20 cellular contexts compared by ENCODE assay signal in genomic region chrX:43813319-43813718, GRCh38.
DNase-seq lines count a peak whose midpoint lies in the region; ATAC-seq and TF ChIP-seq lines count a peak whose summit lies in the region.
"Had no signal": no experiment of that assay in that cellular context is flagged by ENCODE, and none has a peak within 500 bp of the region (broad histone marks: within the 10 kb centered on the region; RNA-seq: fewer than 3 reads in every experiment).

No MANE protein-coding gene starts in this region.

- peak; percentile 12 for ATAC-seq in activated CD4-positive, alpha-beta T cell treated with anti-CD3 and anti-CD28 coated beads for 36 hours
- peak; percentile 57 for ATAC-seq in stimulated activated naive CD8-positive, alpha-beta T cell treated with anti-CD3 and anti-CD28 coated beads, Interleukin-15, amount 100 ng/mL, for 72 hours
- ATAC-seq in stimulated activated naive CD8-positive, alpha-beta T cell treated with anti-CD3 and anti-CD28 coated beads, Interleukin-15, Interleukin-2, amounts not matched to agents 100 U/mL and 50 U/mL, for 24 hours = no peak
- peak; percentile 84 for ATAC-seq in left ventricle myocardium superior
- no peak for ATAC-seq in GM19328 (IDR thresholded peaks at IDR 0.05; ENCODE audit: unreplicated experiment)
- ATAC-seq: GM12878 had no signal

- no peaks in the 10 kb centered on the region for H3K9me3 Mint-ChIP-seq in activated CD4-positive, alpha-beta T cell treated with anti-CD3 and anti-CD28 coated beads for 36 hours (ENCODE audit: low read depth)
- no peaks in the 10 kb centered on the region for H3K9me3 Mint-ChIP-seq in stimulated activated naive CD8-positive, alpha-beta T cell treated with anti-CD3 and anti-CD28 coated beads, Interleukin-15, amount 100 ng/mL, for 72 hours
- peaks cover 4% of the 10 kb centered on the region for H3K9me3 Mint-ChIP-seq in HFFc6
- H3K9me3 Mint-ChIP-seq: CD8-positive, alpha-beta memory T cell had no signal

- POLR2A ChIA-PET in activated CD4-positive, alpha-beta T cell treated with anti-CD3 and anti-CD28 coated beads for 36 hours (lab: Charles Lee) = no interaction called here

- CTCF ChIA-PET in activated CD4-positive, alpha-beta T cell treated with anti-CD3 and anti-CD28 coated beads for 36 hours (lab: Charles Lee) = interaction anchor here (1.2 kb wide), 1 partner anchor 14 kb away, joined by 4 read pairs; no protein-coding TSS in a partner anchor

- H3K27me3 Mint-ChIP-seq in activated CD4-positive, alpha-beta T cell treated with anti-CD3 and anti-CD28 coated beads for 36 hours = peaks cover 3% of the 10 kb centered on the region
- H3K27me3 Mint-ChIP-seq in stimulated activated naive CD8-positive, alpha-beta T cell treated with anti-CD3 and anti-CD28 coated beads, Interleukin-15, amount 100 ng/mL, for 72 hours = no peaks in the 10 kb centered on the region
- no peaks in the 10 kb centered on the region for H3K27me3 Mint-ChIP-seq in HFFc6 (ENCODE audit: insufficient read depth)

- H3K4me1 Mint-ChIP-seq in activated CD4-positive, alpha-beta T cell treated with anti-CD3 and anti-CD28 coated beads for 36 hours = peaks cover 14% of the 10 kb centered on the region
- H3K4me1 Mint-ChIP-seq in stimulated activated naive CD8-positive, alpha-beta T cell treated with anti-CD3 and anti-CD28 coated beads, Interleukin-15, amount 100 ng/mL, for 72 hours = peaks cover 14% of the 10 kb centered on the region
- H3K4me1 Mint-ChIP-seq in HFFc6 (ENCODE audit: low read depth) = no peaks in the 10 kb centered on the region
- H3K4me1 Mint-ChIP-seq: IgD-negative memory B cell had no signal

- TF ChIP-seq CTCF in HFFc6 (IDR thresholded peaks at IDR 0.05) = no peak

- H3K27ac Mint-ChIP-seq in activated CD4-positive, alpha-beta T cell treated with anti-CD3 and anti-CD28 coated beads for 36 hours = no peak overlapping the region
- peak overlapping the region in 1 of 2 donors; percentile 27 for H3K27ac Mint-ChIP-seq in stimulated activated naive CD8-positive, alpha-beta T cell treated with anti-CD3 and anti-CD28 coated beads, Interleukin-15, amount 100 ng/mL, for 72 hours
- H3K27ac Mint-ChIP-seq in HFFc6 = no peak overlapping the region
- H3K27ac Mint-ChIP-seq: CD14-positive monocyte, IgD-negative memory B cell had no signal

- no peak overlapping the region for H3K4me3 Mint-ChIP-seq in activated CD4-positive, alpha-beta T cell treated with anti-CD3 and anti-CD28 coated beads for 36 hours
- no peak overlapping the region for H3K4me3 Mint-ChIP-seq in stimulated activated naive CD8-positive, alpha-beta T cell treated with anti-CD3 and anti-CD28 coated beads, Interleukin-15, amount 100 ng/mL, for 72 hours
- no peak overlapping the region for H3K4me3 Mint-ChIP-seq in HFFc6
- H3K4me3 Mint-ChIP-seq: CD14-positive monocyte; CD8-positive, alpha-beta memory T cell; IgD-negative memory B cell had no signal

- intact Hi-C loops in activated CD4-positive, alpha-beta T cell treated with anti-CD3 and anti-CD28 coated beads for 36 hours (cut with DNase I, micrococcal nuclease) = no loop called here
- intact Hi-C loops in left ventricle myocardium superior (cut with micrococcal nuclease) = no loop called here

- no peak for DNase-seq in activated CD4-positive, alpha-beta T cell treated with anti-CD3 and anti-CD28 coated beads for 36 hours
- DNase-seq in activated CD4-positive, alpha-beta T cell treated with anti-CD3 and anti-CD28 coated beads, Interleukin-2, amount 50 U/mL, for 48 hours = no peak
- DNase-seq in stimulated activated naive CD8-positive, alpha-beta T cell treated with anti-CD3 and anti-CD28 coated beads, Interleukin-15, amount 100 ng/mL, for 72 hours = no peak
- DNase-seq in stimulated activated naive CD8-positive, alpha-beta T cell treated with anti-CD3 and anti-CD28 coated beads, Interleukin-15, Interleukin-2, amounts not matched to agents 100 U/mL and 50 U/mL, for 24 hours = no peak
- no peak for DNase-seq in left ventricle myocardium superior
- no peak for DNase-seq in HFFc6
- DNase-seq in inferior parietal cortex (ENCODE audit: extremely low spot score) = no peak
- DNase-seq: DMS 273 treated with DMSO at 0.1 percent for 48 hours, DMS79, GDM1, HCEC 1CT, NCI-H1092 treated with DMSO at 0.1 percent for 48 hours, NCI-H146, NCI-H2029, SIG-M5 had no signal

- H3K36me3 Mint-ChIP-seq in activated CD4-positive, alpha-beta T cell treated with anti-CD3 and anti-CD28 coated beads for 36 hours (ENCODE audit: low read depth) = no peaks in the 10 kb centered on the region
- no peaks in the 10 kb centered on the region for H3K36me3 Mint-ChIP-seq in HFFc6 (ENCODE audit: low read depth)
- H3K36me3 Mint-ChIP-seq: CD14-positive monocyte; CD8-positive, alpha-beta memory T cell; IgD-negative memory B cell had no signal

Comparison
In these comparisons a context has a peak if more than half of its experiments do, and no peak if none do; other contexts are left out.
1. ATAC-seq: peak in activated CD4-positive, alpha-beta T cell treated with anti-CD3 and anti-CD28 coated beads for 36 hours (single experiment), stimulated activated naive CD8-positive, alpha-beta T cell treated with anti-CD3 and anti-CD28 coated beads, Interleukin-15, amount 100 ng/mL, for 72 hours (single experiment) and left ventricle myocardium superior (single experiment); none in stimulated activated naive CD8-positive, alpha-beta T cell treated with anti-CD3 and anti-CD28 coated beads, Interleukin-15, Interleukin-2, amounts not matched to agents 100 U/mL and 50 U/mL, for 24 hours (single experiment) and GM19328 (single experiment).